In genomic region chr10:48476279-48476982, GRCh38 we compare ENCODE assay signal across 10 cellular contexts.
DNase-seq lines count a peak whose midpoint lies in the region; ATAC-seq, FAIRE-seq and TF ChIP-seq lines count a peak whose summit lies in the region.
"Had no signal": no experiment of that assay in that cellular context is flagged by ENCODE, and none has a peak within 500 bp of the region (broad histone marks: within the 10 kb centered on the region; RNA-seq: fewer than 3 reads in every experiment).

No MANE protein-coding gene starts in this region.

- H3K36me3 ChIP-seq in pancreas (no peaks in the 10 kb centered on the region), Karpas-422 (ENCODE audit: insufficient read depth, low read length) (no peaks in the 10 kb centered on the region)

- H3K9me3 Mint-ChIP-seq in progenitor cell of endocrine pancreas (ENCODE audit: low read depth), result no peaks in the 10 kb centered on the region
- no peaks in the 10 kb centered on the region for H3K9me3 Mint-ChIP-seq in T-cell

- H3K9me3 ChIP-seq in pancreas, result no peaks in the 10 kb centered on the region
- no peaks in the 10 kb centered on the region for H3K9me3 ChIP-seq in Karpas-422 (ENCODE audit: low read length)

- 79 to 81% methylated on average over 9 of the region's 9 CpGs for WGBS in pancreas, 2 donors

- no peaks in the 10 kb centered on the region for H3K4me1 ChIP-seq in pancreas
- peaks cover 9% of the 10 kb centered on the region for H3K4me1 ChIP-seq in Karpas-422 (ENCODE audit: low read length)

- no peaks in the 10 kb centered on the region for H3K9me2 ChIP-seq in Karpas-422 (replicated peaks; ENCODE audit: insufficient read depth, low read length)

- H3K36me3 Mint-ChIP-seq in progenitor cell of endocrine pancreas (ENCODE audit: insufficient read depth), result no peaks in the 10 kb centered on the region
- H3K36me3 Mint-ChIP-seq in T-cell, result no peaks in the 10 kb centered on the region

- CTCF ChIA-PET in T-cell (lab: Charles Lee), result no interaction called here

- intact Hi-C loops in pancreas (cut with DNase I), result no loop called here

- H3K79me2 ChIP-seq in Karpas-422 (ENCODE audit: low read length), result no peaks in the 10 kb centered on the region

- H3K4me1 Mint-ChIP-seq in progenitor cell of endocrine pancreas (ENCODE audit: low read depth) (peaks cover 16% of the 10 kb centered on the region), T-cell (no peaks in the 10 kb centered on the region)

- no peak overlapping the region for H3K4me3 Mint-ChIP-seq in progenitor cell of endocrine pancreas (ENCODE audit: low read depth)
- no peak overlapping the region for H3K4me3 Mint-ChIP-seq in T-cell

- FAIRE-seq in pancreas (lab: Jason Lieb, UNC), result no peak
- FAIRE-seq: A204.1 had no signal

- H3K27me3 ChIP-seq in pancreas (no peaks in the 10 kb centered on the region), Karpas-422 (ENCODE audit: low read length) (no peaks in the 10 kb centered on the region)

- peaks cover 14% of the 10 kb centered on the region for H3K27me3 Mint-ChIP-seq in progenitor cell of endocrine pancreas
- peaks cover 5 to 11% of the 10 kb centered on the region in 2 donors for H3K27me3 Mint-ChIP-seq in T-cell

- no peak for ATAC-seq in pancreas
- no peak for ATAC-seq in T-cell (replicated peaks in 1 of 4)

- H3K4me3 ChIP-seq in pancreas (no peak overlapping the region), Karpas-422 (ENCODE audit: low read length) (no peak overlapping the region)

- POLR2A ChIA-PET in T-cell (lab: Charles Lee), result no interaction called here

- H3K27ac ChIP-seq in pancreas, result no peak overlapping the region
- H3K27ac ChIP-seq in Karpas-422 (ENCODE audit: low read length), result no peak overlapping the region
- H3K27ac ChIP-seq: RWPE1 had no signal

- no peak overlapping the region for H3K9ac ChIP-seq in Karpas-422 (ENCODE audit: low read length)

- H3K4me2 ChIP-seq in Karpas-422 (ENCODE audit: low read depth, low read length, poor library complexity, severe bottlenecking), result no peak overlapping the region

- TF ChIP-seq CTCF in progenitor cell of endocrine pancreas (IDR thresholded peaks at IDR 0.05; ENCODE audit: unreplicated experiment) (no peak), pancreas (IDR thresholded peaks at IDR 0.05) (no peak)

- no peaks in the 10 kb centered on the region for H4K20me1 ChIP-seq in Karpas-422 (ENCODE audit: insufficient read depth, low read depth, low read length)

- no peak overlapping the region for H2AFZ ChIP-seq in Karpas-422 (ENCODE audit: low read length)

- peak; percentile 24 for DNase-seq in activated CD8-positive, alpha-beta memory T cell treated with anti-CD3 and anti-CD28 coated beads for 24 hours
- DNase-seq in activated CD8-positive, alpha-beta memory T cell treated with anti-CD3 and anti-CD28 coated beads, Interleukin-2, amount 50 U/mL, for 4 hours, result no peak
- DNase-seq in NCI-H2227 (lab: John Stamatoyannopoulos, UW; ENCODE audit: unreplicated experiment) (peak; percentile 48), progenitor cell of endocrine pancreas (ENCODE audit: low spot score, unreplicated experiment) (peak; percentile 5), pancreas (no peak), T-cell (no peak), Karpas-422 (no peak)
- peak; percentile 13 for DNase-seq in activated CD8-positive, alpha-beta memory T cell treated with anti-CD3 and anti-CD28 coated beads, Interleukin-2, amount 50 U/mL, for 48 hours

- H3K27ac Mint-ChIP-seq in progenitor cell of endocrine pancreas, result no peak overlapping the region
- no peak overlapping the region for H3K27ac Mint-ChIP-seq in T-cell

Comparison
In these comparisons a context has a peak if more than half of its experiments do, and no peak if none do; other contexts are left out.
1. DNase-seq: peak in activated CD8-positive, alpha-beta memory T cell treated with anti-CD3 and anti-CD28 coated beads for 24 hours (single experiment), NCI-H2227 (single experiment), activated CD8-positive, alpha-beta memory T cell treated with anti-CD3 and anti-CD28 coated beads, Interleukin-2, amount 50 U/mL, for 48 hours (single experiment) and progenitor cell of endocrine pancreas (single experiment); none in activated CD8-positive, alpha-beta memory T cell treated with anti-CD3 and anti-CD28 coated beads, Interleukin-2, amount 50 U/mL, for 4 hours (single experiment), pancreas (0 of 6), T-cell (0 of 34) and Karpas-422 (single experiment).